Comparison of ENCODE assay signal across 11 cellular contexts in the genomic region with DNA sequence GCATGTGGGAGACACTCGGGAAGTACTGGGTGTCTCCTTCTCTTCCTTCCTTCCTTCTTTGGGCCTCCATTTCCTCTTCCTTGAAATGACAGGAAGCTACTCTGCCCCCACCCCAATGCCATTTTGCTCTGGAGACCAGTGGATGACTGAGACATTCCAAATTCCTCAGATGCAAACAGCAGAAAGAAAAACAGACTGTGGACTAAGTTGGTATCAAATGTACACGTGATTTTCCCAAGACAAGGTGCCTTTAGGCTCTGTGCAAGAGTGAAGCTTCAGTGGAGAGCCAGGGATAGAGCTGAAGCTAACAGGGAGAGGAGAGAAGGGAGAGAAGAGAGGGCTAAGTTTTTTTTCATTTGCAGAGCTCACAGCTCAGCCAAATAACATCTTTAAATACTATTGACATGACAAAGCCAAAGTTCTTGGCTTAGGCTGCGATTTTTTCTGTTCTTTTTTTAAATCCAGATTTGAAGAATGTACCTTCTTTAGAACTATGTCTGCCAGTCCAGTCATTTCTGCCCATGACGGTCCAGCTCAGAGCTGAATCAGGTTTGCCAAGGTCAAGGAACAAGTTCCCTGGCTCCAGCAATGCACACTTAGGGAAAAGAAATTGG.
DNase-seq lines count a peak whose midpoint lies in the region; ATAC-seq, FAIRE-seq and TF ChIP-seq lines count a peak whose summit lies in the region.
"Had no signal": no experiment of that assay in that cellular context is flagged by ENCODE, and none has a peak within 500 bp of the region (broad histone marks: within the 10 kb centered on the region; RNA-seq: fewer than 3 reads in every experiment).

No MANE protein-coding gene starts in this region.

- H3K4me3 ChIP-seq in CD8-positive, alpha-beta memory T cell (ENCODE audit: low read length) = no peak overlapping the region
- H3K4me3 ChIP-seq in esophagus muscularis mucosa (no peak overlapping the region), retinal pigment epithelial cell (ENCODE audit: low read length) (no peak overlapping the region)
- H3K4me3 ChIP-seq: esophagus squamous epithelium had no signal

- peak overlapping the region in 5 of 8 donors; percentile 6 to 89 (median 53) for H3K27ac Mint-ChIP-seq in CD8-positive, alpha-beta memory T cell
- H3K27ac Mint-ChIP-seq: activated T-helper 2 cell treated with anti-CD3 and anti-CD28 coated beads, Interferon-gamma antibody, Interleukin-2, Interleukin-4, amounts not matched to agents 10 μg/mL and 5 μg/mL and 100 μg/mL, durations not matched to agents 14 hours and 24 hours and 36 hours had no signal

- H3K9me3 Mint-ChIP-seq in CD8-positive, alpha-beta memory T cell = no peaks in the 10 kb centered on the region
- H3K9me3 Mint-ChIP-seq: activated T-helper 2 cell treated with anti-CD3 and anti-CD28 coated beads, Interferon-gamma antibody, Interleukin-2, Interleukin-4, amounts not matched to agents 10 μg/mL and 5 μg/mL and 100 μg/mL, durations not matched to agents 14 hours and 24 hours and 36 hours had no signal

- H3K27me3 ChIP-seq in CD8-positive, alpha-beta memory T cell (ENCODE audit: insufficient read depth, low read length, poor library complexity, severe bottlenecking) = no peaks in the 10 kb centered on the region
- H3K27me3 ChIP-seq in esophagus muscularis mucosa = no peaks in the 10 kb centered on the region
- H3K27me3 ChIP-seq: esophagus squamous epithelium had no signal

- H3K27ac ChIP-seq in CD8-positive, alpha-beta memory T cell (ENCODE audit: low read depth, low read length) = no peak overlapping the region
- H3K27ac ChIP-seq in esophagus muscularis mucosa (replicated peaks in 1 of 4) = peak overlapping the region; percentile 81 to 88 (median 88)

- H3K4me1 Mint-ChIP-seq in CD8-positive, alpha-beta memory T cell = peaks cover 32 to 44% (median 41%) of the 10 kb centered on the region in 3 donors

- H3K36me3 ChIP-seq in CD8-positive, alpha-beta memory T cell (ENCODE audit: insufficient read depth, low read length) = no peaks in the 10 kb centered on the region
- no peaks in the 10 kb centered on the region for H3K36me3 ChIP-seq in esophagus muscularis mucosa
- H3K36me3 ChIP-seq: esophagus squamous epithelium had no signal

- no peak for TF ChIP-seq EP300 in esophagus muscularis mucosa (IDR thresholded peaks at IDR 0.05)

- no peak for TF ChIP-seq CTCF in esophagus muscularis mucosa (IDR thresholded peaks at IDR 0.05)
- no peak for TF ChIP-seq CTCF in retinal pigment epithelial cell (conservative IDR thresholded peaks at IDR 0.05; ENCODE audit: low read depth, low read length)

- POLR2A ChIA-PET in CD8-positive, alpha-beta memory T cell (lab: Charles Lee) = no interaction called here

- WGBS in esophagus muscularis mucosa = 28% methylated on average over 4 of the region's 4 CpGs

- intact Hi-C loops in esophagus muscularis mucosa (cut with DNase I) = loop anchor here (5.0 kb wide), 4 partner anchors 45 to 330 kb away; a partner anchor contains a TSS

- H3K36me3 Mint-ChIP-seq in CD8-positive, alpha-beta memory T cell = no peaks in the 10 kb centered on the region

- H3K9me3 ChIP-seq in CD8-positive, alpha-beta memory T cell (ENCODE audit: low read length) = no peaks in the 10 kb centered on the region
- H3K9me3 ChIP-seq in esophagus muscularis mucosa = no peaks in the 10 kb centered on the region
- H3K9me3 ChIP-seq: esophagus squamous epithelium had no signal

- peak overlapping the region in 2 of 7 donors; percentile 3 to 57 for H3K4me3 Mint-ChIP-seq in CD8-positive, alpha-beta memory T cell

- no peak for ATAC-seq in GM18873 (IDR thresholded peaks at IDR 0.05; ENCODE audit: low FRiP score, unreplicated experiment)

- H3K27me3 Mint-ChIP-seq in CD8-positive, alpha-beta memory T cell = no peaks in the 10 kb centered on the region

- CTCF ChIA-PET in CD8-positive, alpha-beta memory T cell (lab: Charles Lee) = interaction anchor here (0.8 to 1.2 kb wide), 2 partner anchors 10 to 96 kb away, joined by 3 to 4 read pairs; no protein-coding TSS in a partner anchor

- H3K4me1 ChIP-seq in CD8-positive, alpha-beta memory T cell (ENCODE audit: insufficient read depth, low read length) = peaks cover 40% of the 10 kb centered on the region
- H3K4me1 ChIP-seq in esophagus muscularis mucosa = peaks cover 57 to 70% (median 65%) of the 10 kb centered on the region in 4 donors

- DNase-seq in CD8-positive, alpha-beta memory T cell = no peak
- peak; percentile 93 for DNase-seq in RCC 7860 (ENCODE audit: low spot score)
- DNase-seq in esophagus muscularis mucosa (ENCODE audit: extremely low spot score) = no peak
- peak; percentile 62 for DNase-seq in retinal pigment epithelial cell (ENCODE audit: low read depth)
- DNase-seq in NCI-H69 (lab: John Stamatoyannopoulos, UW) = no peak
- no peak for DNase-seq in NCI-H1694 treated with DMSO at 0.1 percent for 48 hours (lab: John Stamatoyannopoulos, UW)
- no peak for DNase-seq in mucosa of gallbladder (ENCODE audit: low spot score)
- DNase-seq: esophagus squamous epithelium, NCI-H2171 had no signal

- FAIRE-seq in RCC 7860 (lab: Jason Lieb, UNC) = no peak

- no peak for TF ChIP-seq POLR2A in esophagus muscularis mucosa (IDR thresholded peaks at IDR 0.05; ENCODE audit: low read depth)

Comparison
In these comparisons a context has a peak if more than half of its experiments do, and no peak if none do; other contexts are left out.
1. DNase-seq: peak in RCC 7860 (single experiment) and retinal pigment epithelial cell (single experiment); none in CD8-positive, alpha-beta memory T cell (0 of 5), esophagus muscularis mucosa (single experiment), NCI-H69 (single experiment), NCI-H1694 treated with DMSO at 0.1 percent for 48 hours (single experiment) and mucosa of gallbladder (single experiment).